Comparison of ENCODE assay signal across 11 cellular contexts in the genomic region with DNA sequence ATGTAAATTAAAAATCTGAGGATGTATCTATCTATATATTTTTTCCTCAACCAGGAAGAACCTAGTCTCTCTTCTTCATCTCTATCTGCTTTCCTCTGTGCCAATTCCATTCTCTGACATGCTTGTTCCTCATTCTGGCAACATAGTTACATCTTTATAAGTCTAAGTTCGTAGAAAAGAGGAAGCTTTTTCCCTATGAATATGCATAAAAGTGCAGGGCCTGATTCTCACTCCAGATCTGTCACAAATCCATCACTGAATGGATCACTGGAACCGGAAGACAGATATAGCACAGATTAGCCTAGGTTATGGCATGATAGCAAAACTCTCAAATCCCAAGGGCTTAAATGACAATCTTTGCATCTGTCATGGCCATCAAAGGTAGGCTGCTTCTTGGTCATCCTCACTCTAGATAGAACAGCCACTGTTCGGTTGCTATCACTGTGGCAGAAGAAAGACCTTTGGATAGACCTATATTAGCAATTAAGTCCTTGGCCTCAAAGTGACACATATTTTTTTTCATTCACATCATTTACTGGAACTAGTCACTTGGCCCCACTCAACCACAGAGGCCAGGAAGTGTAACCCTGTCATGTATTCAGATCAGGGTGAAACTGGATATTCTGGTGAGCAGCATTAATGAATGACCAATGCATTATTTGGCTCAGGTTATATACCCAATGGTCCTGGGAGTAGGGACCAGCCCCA. TPM values are rescaled to one million over a fixed set of nuclear protein-coding genes. Genes with fewer than 3 reads are reported as not detected.
A peak's percentile ranks its signal among the peaks of the same experiment; 100 is the strongest.
DNase-seq lines count a peak whose midpoint lies in the region; ATAC-seq lines count a peak whose summit lies in the region.
"Had no signal": no experiment of that assay in that cellular context is flagged by ENCODE, and none has a peak within 500 bp of the region (broad histone marks: within the 10 kb centered on the region; RNA-seq: fewer than 3 reads in every experiment).

No MANE protein-coding gene starts in this region.

- H3K9me3 Mint-ChIP-seq in activated CD4-positive, alpha-beta memory T cell treated with anti-CD3 and anti-CD28 coated beads for 36 hours: no peaks in the 10 kb centered on the region

- no peaks in the 10 kb centered on the region; the same call in 1 of the 2 replicates for H3K36me3 ChIP-seq in SJCRH30

- H3K27ac Mint-ChIP-seq in activated CD4-positive, alpha-beta memory T cell treated with anti-CD3 and anti-CD28 coated beads for 36 hours: no peak overlapping the region

- no peak overlapping the region for H3K4me3 Mint-ChIP-seq in activated CD4-positive, alpha-beta memory T cell treated with anti-CD3 and anti-CD28 coated beads for 36 hours

- H3K27me3 ChIP-seq in SJCRH30: no peaks in the 10 kb centered on the region

- intact Hi-C loops in activated CD4-positive, alpha-beta memory T cell treated with anti-CD3 and anti-CD28 coated beads for 36 hours (cut with micrococcal nuclease): loop anchor here (1.0 kb wide), 1 partner anchor 17 kb away; no protein-coding TSS in a partner anchor

- DNase-seq in activated CD4-positive, alpha-beta memory T cell treated with anti-CD3 and anti-CD28 coated beads for 36 hours: peak; percentile 33
- no peak for DNase-seq in DMS79 treated with DMSO at 0.1 percent for 48 hours (lab: John Stamatoyannopoulos, UW)
- DNase-seq in islet precursor cell: no peak
- DNase-seq in SJCRH30: no peak
- DNase-seq in cortex of kidney (lab: John Stamatoyannopoulos, UW): no peak
- DNase-seq: Calu3, T-helper 2 cell had no signal

- no peak overlapping the region for H3K27ac ChIP-seq in SJCRH30

- peaks cover 5% of the 10 kb centered on the region for H3K36me3 Mint-ChIP-seq in activated CD4-positive, alpha-beta memory T cell treated with anti-CD3 and anti-CD28 coated beads for 36 hours

- no peaks in the 10 kb centered on the region for H3K4me1 ChIP-seq in SJCRH30

- CTCF ChIA-PET in activated CD4-positive, alpha-beta memory T cell treated with anti-CD3 and anti-CD28 coated beads for 36 hours (lab: Charles Lee): interaction anchor here (1.4 kb wide), 1 partner anchor 96 kb away, joined by 3 read pairs; no protein-coding TSS in a partner anchor

- H3K27me3 Mint-ChIP-seq in activated CD4-positive, alpha-beta memory T cell treated with anti-CD3 and anti-CD28 coated beads for 36 hours: peaks cover 1% of the 10 kb centered on the region

- peak; percentile 39 for ATAC-seq in GM18499 (IDR thresholded peaks at IDR 0.05; ENCODE audit: insufficient read depth, unreplicated experiment)
- peak; percentile 89 for ATAC-seq in GM21381 (IDR thresholded peaks at IDR 0.05; ENCODE audit: unreplicated experiment)
- peak; percentile 93 for ATAC-seq in HG03159 (IDR thresholded peaks at IDR 0.05; ENCODE audit: unreplicated experiment)

- POLR2A ChIA-PET in activated CD4-positive, alpha-beta memory T cell treated with anti-CD3 and anti-CD28 coated beads for 36 hours (lab: Charles Lee): no interaction called here

- no peaks in the 10 kb centered on the region for H3K9me3 ChIP-seq in SJCRH30 (replicated peaks)

- no peak overlapping the region for H3K4me3 ChIP-seq in SJCRH30

- peaks cover 16% of the 10 kb centered on the region for H3K4me1 Mint-ChIP-seq in activated CD4-positive, alpha-beta memory T cell treated with anti-CD3 and anti-CD28 coated beads for 36 hours (ENCODE audit: low read depth)

RNA-seq across cellular contexts. Expression of a gene that starts 22.2 kb away (rescaled TPM):
- 1 to 10 TPM; 3.1 to 3.8 TPM for total RNA-seq in activated CD4-positive, alpha-beta memory T cell treated with anti-CD3 and anti-CD28 coated beads for 36 hours
- not detected in 2 replicates for total RNA-seq in SJCRH30 (2014; rRNA removed; shearing (Covaris generic))
- total RNA-seq: Calu3, H4 had no signal

RNA-seq across cellular contexts. Expression of a gene that starts 59.3 kb away (rescaled TPM):
- total RNA-seq in activated CD4-positive, alpha-beta memory T cell treated with anti-CD3 and anti-CD28 coated beads for 36 hours: 10 to 100 TPM; 49.3 to 57.7 TPM
- total RNA-seq in SJCRH30 (2014; rRNA removed; shearing (Covaris generic)): 1.1 and 1.3 TPM in 2 replicates

Comparison
In these comparisons a context has a peak if more than half of its experiments do, and no peak if none do; other contexts are left out.
1. ATAC-seq: peak in every context shown above with its lines; median percentile 93 in HG03159; 89 in GM21381; 39 in GM18499.
2. RNA of a gene that starts 59.3 kb away (total RNA-seq): 49.3 to 57.7 TPM in activated CD4-positive, alpha-beta memory T cell treated with anti-CD3 and anti-CD28 coated beads for 36 hours; 1.1 to 1.3 TPM in SJCRH30; every median in the first group is over 10 times any median in the second.